In genomic region chr4:85474818-85475630, GRCh38 we compare ENCODE assay signal across 7 cellular contexts. TPM values are rescaled to one million over a fixed set of nuclear protein-coding genes. Genes with fewer than 3 reads are reported as not detected.
A peak's percentile ranks its signal among the peaks of the same experiment; 100 is the strongest.
DNase-seq lines count a peak whose midpoint lies in the region; ATAC-seq and TF ChIP-seq lines count a peak whose summit lies in the region.

TSS of gene ARHGAP24 (plus strand) at chr4:85475150.

- DNase-seq in GM13977 (ENCODE audit: low spot score), result peak; percentile 71
- peak; percentile 80 for DNase-seq in H7
- peak; percentile 97 for DNase-seq in Kasumi-1 (lab: John Stamatoyannopoulos, UW)
- DNase-seq in RWPE2 (ENCODE audit: low spot score), result peak; percentile 80
- peak; percentile 89 for DNase-seq in dedifferentiated amniotic fluid mesenchymal stem cell (ENCODE audit: extremely low spot score)
- DNase-seq in kidney tubule cell (ENCODE audit: low spot score), result peak; percentile 73
- peak; percentile 13 to 36 for DNase-seq in stimulated activated CD8-positive, alpha-beta memory T cell treated with anti-CD3 and anti-CD28 coated beads, Interleukin-2, amount 100 ng/mL, for 48 hours (ENCODE audit: low read depth in 2 of 2)

- no peak within 1 kb of the TSS for H3K27ac ChIP-seq in RWPE2 (ENCODE audit: poor library complexity, severe bottlenecking)

- in situ Hi-C loops in GM13977 (cut with MboI; ENCODE audit: low pct_unique_long_range_greater_than_20kb, low sequenced_read_pairs, unreplicated experiment), result no loop called here

- no peaks in the 10 kb centered on the region for H3K36me3 ChIP-seq in H7 (replicated peaks; ENCODE audit: control insufficient read depth, insufficient read depth, low read length)
- no peaks in the 10 kb centered on the region for H3K36me3 ChIP-seq in RWPE2 (ENCODE audit: low read depth)

- TF ChIP-seq CTCF in GM13977 (IDR thresholded peaks at IDR 0.05; ENCODE audit: extremely low read depth, insufficient read depth, missing control alignments) (no peak), RWPE2 (IDR thresholded peaks at IDR 0.05; ENCODE audit: poor library complexity, severe bottlenecking) (no peak)

- no peaks in the 10 kb centered on the region for H3K9me3 ChIP-seq in RWPE2 (ENCODE audit: severe bottlenecking)

- H3K4me1 ChIP-seq in RWPE2 (ENCODE audit: insufficient read depth, poor library complexity, severe bottlenecking), result no peaks in the 10 kb centered on the region

- ATAC-seq in RWPE2 (ENCODE audit: low read depth), result peak; percentile 99

- H3K4me3 ChIP-seq in H7 (ENCODE audit: insufficient read depth, low read depth, low read length) (peak within 1 kb of the TSS; percentile 59), RWPE2 (ENCODE audit: severe bottlenecking) (peak within 1 kb of the TSS; percentile 41)

- H3K27me3 ChIP-seq in H7 (ENCODE audit: control insufficient read depth, insufficient read depth, low read length) (no peaks in the 10 kb centered on the region; the same call in 1 of the 2 replicates), RWPE2 (ENCODE audit: insufficient read depth, poor library complexity, severe bottlenecking) (peaks cover 5% of the 10 kb centered on the region)

RNA-seq across cellular contexts. Expression of gene ARHGAP24, which starts in this region (rescaled TPM):
- total RNA-seq in H7 (2014; rRNA removed; shearing (Covaris generic)), result 1.2 and 4.5 TPM in 2 replicates

Comparison
In these comparisons a context has a peak if more than half of its experiments do, and no peak if none do; other contexts are left out.
1. DNase-seq: peak in every context shown above with its lines; median percentile 97 in Kasumi-1; 89 in dedifferentiated amniotic fluid mesenchymal stem cell; 80 in H7; 80 in RWPE2; 73 in kidney tubule cell; 71 in GM13977; 24 in stimulated activated CD8-positive, alpha-beta memory T cell treated with anti-CD3 and anti-CD28 coated beads, Interleukin-2, amount 100 ng/mL, for 48 hours.